In the genomic region with DNA sequence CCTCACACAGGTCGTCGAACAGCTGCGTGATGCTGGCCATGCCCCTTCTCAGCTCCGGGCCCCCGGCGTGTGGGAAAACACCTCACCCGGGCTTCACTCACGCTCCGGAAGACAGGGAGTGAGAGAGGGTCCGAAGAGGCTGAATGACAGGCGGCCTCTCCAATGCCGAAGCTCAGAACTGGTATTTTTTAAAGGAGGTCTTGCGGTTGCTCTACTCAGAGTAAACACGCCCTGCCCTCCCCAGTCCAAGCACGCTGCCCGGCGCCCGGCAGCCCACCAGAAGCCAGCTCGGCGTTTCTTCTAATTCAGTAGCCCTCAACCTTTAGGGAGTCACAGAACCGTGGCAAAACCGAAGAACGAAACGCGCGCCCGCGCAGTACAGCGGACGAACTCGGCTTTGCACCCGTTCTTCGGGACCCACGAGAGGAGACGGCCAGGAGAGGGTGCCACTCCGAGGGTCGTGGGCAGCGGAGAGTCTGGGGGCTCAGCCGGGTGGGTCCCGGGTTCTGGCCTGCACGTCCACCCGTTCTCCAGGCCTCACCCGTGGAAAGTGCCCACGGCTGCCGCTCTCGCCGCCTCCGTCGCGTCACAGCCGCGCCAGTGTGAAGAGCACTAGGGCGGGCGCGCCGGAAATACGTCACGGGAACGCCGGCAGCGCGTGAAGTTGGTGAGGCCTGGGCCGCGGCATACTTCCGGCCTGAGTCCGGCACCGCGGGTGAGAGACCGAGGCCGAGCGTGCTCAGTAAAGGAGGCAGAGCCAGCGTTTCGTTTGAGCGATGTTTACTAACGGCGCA, we compare ENCODE assay signal across 1 cellular context.
TF ChIP-seq lines count a peak whose summit lies in the region.

TSS of gene TUBGCP6 (minus strand) at position 604 of the 794 bp plus-strand sequence. CDS start at position 40, 564 bp downstream.

TF ChIP-seq in endothelial cell of umbilical vein, 7 proteins besides CTCF, POLR2A, EP300 and RAD21 (continued from another document):
- no peak for TF ChIP-seq JUN (IDR thresholded peaks at IDR 0.05; ENCODE audit: borderline replicate concordance, insufficient read depth, insufficient read length, low read depth)
- peak; percentile 58 for TF ChIP-seq MYC (IDR thresholded peaks at IDR 0.05; ENCODE audit: low read depth, low read length)
- TF ChIP-seq EZH2 (IDR thresholded peaks at IDR 0.05; ENCODE audit: borderline replicate concordance, low read depth, low read length, severe bottlenecking) = no peak
- TF ChIP-seq, protein P1, sequence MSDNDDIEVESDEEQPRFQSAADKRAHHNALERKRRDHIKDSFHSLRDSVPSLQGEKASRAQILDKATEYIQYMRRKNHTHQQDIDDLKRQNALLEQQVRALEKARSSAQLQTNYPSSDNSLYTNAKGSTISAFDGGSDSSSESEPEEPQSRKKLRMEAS (IDR thresholded peaks at IDR 0.05; ENCODE audit: insufficient read depth, insufficient read length) = peak; percentile 55
